ENCODE assay signal across 21 cellular contexts in the genomic region with DNA sequence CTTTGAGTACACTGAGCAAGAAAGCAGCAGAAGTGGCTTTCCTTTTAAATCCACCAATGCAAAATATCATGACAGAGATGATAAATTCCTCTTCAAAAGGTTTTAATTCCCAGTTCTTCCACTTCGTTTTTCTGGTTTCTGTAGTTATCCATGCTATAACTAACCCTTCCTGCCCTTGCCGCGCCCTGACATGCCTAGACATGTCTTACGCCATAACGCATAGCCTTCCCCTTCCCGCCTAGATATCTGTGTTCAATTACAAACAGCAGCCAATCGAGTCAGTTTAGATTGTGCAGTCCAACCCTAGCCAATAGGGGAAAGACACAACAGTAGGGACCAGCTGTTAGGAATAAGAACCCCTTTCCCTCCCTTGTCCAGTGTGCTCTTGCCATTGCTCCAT. TPM values are rescaled to one million over a fixed set of nuclear protein-coding genes. Genes with fewer than 3 reads are reported as not detected.
A peak's percentile ranks its signal among the peaks of the same experiment; 100 is the strongest.
DNase-seq lines count a peak whose midpoint lies in the region; ATAC-seq, FAIRE-seq and TF ChIP-seq lines count a peak whose summit lies in the region.
"Had no signal": no experiment of that assay in that cellular context is flagged by ENCODE, and none has a peak within 500 bp of the region (broad histone marks: within the 10 kb centered on the region; RNA-seq: fewer than 3 reads in every experiment).

No MANE protein-coding gene starts in this region.

- H3K27ac ChIP-seq in HepG2 (ENCODE audit: extremely low read length, insufficient read depth, low read length) (peak overlapping the region; percentile 38), right lobe of liver (no peak overlapping the region), K562 (ENCODE audit: extremely low read depth, low read depth, low read length) (no peak overlapping the region), keratinocyte (ENCODE audit: control insufficient read depth, insufficient read depth, low read length) (no peak overlapping the region)
- H3K27ac ChIP-seq: VCaP had no signal

- no peak for TF ChIP-seq EP300 in HepG2 (IDR thresholded peaks at IDR 0.05; ENCODE audit: low read depth in 2 of 2, low read length in 2 of 2)
- no peak for TF ChIP-seq EP300 in HepG2 (CRISPR knock-in tag; IDR thresholded peaks at IDR 0.05; ENCODE audit: borderline replicate concordance)
- no peak for TF ChIP-seq EP300 in K562 (IDR thresholded peaks at IDR 0.05; ENCODE audit: low read length)

- TF ChIP-seq RAD21 in HepG2 (CRISPR knock-in tag; IDR thresholded peaks at IDR 0.05), result no peak
- TF ChIP-seq RAD21 in K562 (CRISPR knock-in tag; conservative IDR thresholded peaks at IDR 0.05 in 1 of 2, IDR thresholded peaks at IDR 0.05 in 1 of 2), result no peak

- H3K4me3 ChIP-seq in HepG2 (replicated peaks in 1 of 3; ENCODE audit: insufficient read depth in 1 of 3, low read depth in 2 of 3, low read length in 3 of 3), result no peak overlapping the region
- H3K4me3 ChIP-seq in right lobe of liver, result no peak overlapping the region
- H3K4me3 ChIP-seq in K562, result no peak overlapping the region
- H3K4me3 ChIP-seq in keratinocyte (ENCODE audit: control insufficient read depth in 2 of 3, extremely low read depth in 1 of 3, insufficient read depth in 2 of 3, low read depth in 1 of 3, low read length in 3 of 3), result no peak overlapping the region
- no peak overlapping the region for H3K4me3 ChIP-seq in H7 (ENCODE audit: insufficient read depth, low read depth, low read length)
- H3K4me3 ChIP-seq: GM12878 had no signal

- H3K27me3 ChIP-seq in HepG2 (ENCODE audit: control insufficient read depth in 1 of 2, insufficient read depth in 2 of 2, low read length in 2 of 2) (no peaks in the 10 kb centered on the region), right lobe of liver (no peaks in the 10 kb centered on the region), K562 (ENCODE audit: control insufficient read depth in 2 of 2, insufficient read depth in 2 of 2, low read length in 2 of 2) (no peaks in the 10 kb centered on the region), keratinocyte (ENCODE audit: control insufficient read depth, extremely low read depth, insufficient read depth, low read length) (no peaks in the 10 kb centered on the region), H7 (ENCODE audit: control insufficient read depth, insufficient read depth, low read length) (no peaks in the 10 kb centered on the region)

- H4K20me1 ChIP-seq in HepG2 (ENCODE audit: insufficient read depth, low read length) (peaks cover 32% of the 10 kb centered on the region), K562 (replicated peaks; ENCODE audit: control insufficient read depth, insufficient read depth, low read length) (no peaks in the 10 kb centered on the region), keratinocyte (ENCODE audit: control insufficient read depth, extremely low read depth, insufficient read depth, low read length) (peaks cover 7% of the 10 kb centered on the region)

- TF ChIP-seq CTCF in HepG2 (CRISPR knock-in tag; IDR thresholded peaks at IDR 0.05) (no peak), right lobe of liver (IDR thresholded peaks at IDR 0.05) (no peak), K562 (IDR thresholded peaks at IDR 0.05 in 2 of 3, conservative IDR thresholded peaks at IDR 0.05 in 1 of 3; ENCODE audit: insufficient read depth in 2 of 3, low read depth in 1 of 3, low read length in 3 of 3) (no peak), keratinocyte (optimal IDR thresholded peaks at IDR 0.05 in 1 of 3, IDR thresholded peaks at IDR 0.05 in 1 of 3, conservative IDR thresholded peaks at IDR 0.05 in 1 of 3; ENCODE audit: extremely low read depth in 1 of 3, insufficient read depth in 2 of 3, low read length in 3 of 3) (no peak)

- 98% methylated on average over 7 of the region's 7 CpGs for WGBS in HepG2 (ENCODE audit: low lambda C conversion rate)
- WGBS in right lobe of liver (ENCODE audit: insufficient coverage, low coverage, low lambda C conversion rate, missing lambda C conversion rate), result 98% methylated on average over 6 of the region's 7 CpGs
- 90% methylated on average over 7 of the region's 7 CpGs for WGBS in K562 (ENCODE audit: insufficient coverage, low coverage, missing lambda C conversion rate)

- no peak for TF ChIP-seq POLR2A in HepG2 (IDR thresholded peaks at IDR 0.05; ENCODE audit: insufficient read depth in 1 of 2, low read depth in 2 of 2, low read length in 2 of 2)
- TF ChIP-seq POLR2A in right lobe of liver (IDR thresholded peaks at IDR 0.05), result no peak
- TF ChIP-seq POLR2A in K562 (conservative IDR thresholded peaks at IDR 0.05), result no peak

- 0 out of 2 replicates have a peak, but pooled peaks cover 6% of the 10 kb centered on the region for H3K4me1 ChIP-seq in HepG2 (ENCODE audit: insufficient read depth, low read length)
- H3K4me1 ChIP-seq in right lobe of liver, result no peaks in the 10 kb centered on the region
- no peaks in the 10 kb centered on the region for H3K4me1 ChIP-seq in K562 (replicated peaks in 1 of 2; ENCODE audit: control insufficient read depth in 2 of 2, insufficient read depth in 2 of 2, low read length in 2 of 2)
- peaks cover 3% of the 10 kb centered on the region for H3K4me1 ChIP-seq in keratinocyte (ENCODE audit: control insufficient read depth, extremely low read depth, insufficient read depth, low read length)

- H3K9me1 ChIP-seq in K562 (ENCODE audit: control insufficient read depth, insufficient read depth, low read length) (no peaks in the 10 kb centered on the region), keratinocyte (ENCODE audit: control insufficient read depth, extremely low read depth, insufficient read depth, low read length) (no peaks in the 10 kb centered on the region)

- no TSS peak for BruUV-seq in HepG2 (replicated peaks; lab: Mats Ljungman, UMichigan)
- BruUV-seq in K562 (replicated peaks; lab: Mats Ljungman, UMichigan), result no TSS peak

- H3K79me2 ChIP-seq in HepG2 (ENCODE audit: insufficient read depth, low read length) (peaks cover 99% of the 10 kb centered on the region), K562 (ENCODE audit: control insufficient read depth, insufficient read depth, low read length) (peaks cover 100% of the 10 kb centered on the region), keratinocyte (ENCODE audit: control insufficient read depth, insufficient read depth, low read length) (peaks cover 99% of the 10 kb centered on the region)

- POLR2A ChIA-PET in HepG2 (lab: Yijun Ruan, JAX), result no interaction called here
- POLR2A ChIA-PET in K562 (lab: Yijun Ruan, JAX), result interaction anchor here (1.2 kb wide), 1 partner anchor 13 kb away, joined by 3 read pairs; no protein-coding TSS in a partner anchor

- intact Hi-C loops in HepG2 (cut with micrococcal nuclease; ENCODE audit: unreplicated experiment) (no loop called here), right lobe of liver (cut with DNase I) (no loop called here), K562 (cut with micrococcal nuclease) (no loop called here)

- in situ Hi-C loops in HepG2 (cut with HindIII; ENCODE audit: extremely low pct_ligation_motif_present, low pct_unique_long_range_greater_than_20kb), result no loop called here
- in situ Hi-C loops in K562 (cut with MboI), result no loop called here

- no peak overlapping the region for H2AFZ ChIP-seq in HepG2 (ENCODE audit: low read length)
- H2AFZ ChIP-seq in K562 (ENCODE audit: low read depth, low read length), result no peak overlapping the region
- H2AFZ ChIP-seq in keratinocyte (ENCODE audit: control insufficient read depth, low read length), result no peak overlapping the region

- H3K36me3 ChIP-seq in HepG2 (replicated peaks in 1 of 2; ENCODE audit: control insufficient read depth in 1 of 2, insufficient read depth in 2 of 2, low read length in 2 of 2) (peaks cover 9 to 46% of the 10 kb centered on the region in 2 experiments), right lobe of liver (no peaks in the 10 kb centered on the region), K562 (ENCODE audit: control insufficient read depth, insufficient read depth, low read length) (peaks cover 73% of the 10 kb centered on the region), keratinocyte (ENCODE audit: control insufficient read depth in 2 of 2, extremely low read depth in 1 of 2, insufficient read depth in 2 of 2, low read length in 2 of 2) (peaks cover 0 to 12% of the 10 kb centered on the region in 2 experiments), H7 (replicated peaks; ENCODE audit: control insufficient read depth, insufficient read depth, low read length) (no peaks in the 10 kb centered on the region)

- FAIRE-seq in HepG2 (lab: Jason Lieb, UNC) (no peak), K562 (lab: Jason Lieb, UNC) (no peak), keratinocyte (lab: Jason Lieb, UNC) (peak; percentile 5)
- FAIRE-seq: endothelial cell of umbilical vein, GM12878, urothelium cell line had no signal

- ATAC-seq in HepG2 (peak; percentile 15; the same call in 1 of the 3 replicates), right lobe of liver (no peak), K562 (no peak)
- ATAC-seq: GM12878 had no signal

- H3K9me3 ChIP-seq in HepG2 (ENCODE audit: low read length) (no peaks in the 10 kb centered on the region), right lobe of liver (no peaks in the 10 kb centered on the region), K562 (replicated peaks; ENCODE audit: control insufficient read depth, insufficient read depth, low read depth, low read length) (no peaks in the 10 kb centered on the region; the same call in 1 of the 2 replicates), keratinocyte (ENCODE audit: control insufficient read depth, low read depth, low read length) (peaks cover 6% of the 10 kb centered on the region)

- dilution Hi-C loops in keratinocyte (cut with MboI; ENCODE audit: extremely low pct_ligation_motif_present, low sequenced_read_pairs), result no loop called here

- H3K4me2 ChIP-seq in HepG2 (ENCODE audit: low read depth, low read length) (no peak overlapping the region), K562 (ENCODE audit: insufficient read depth, low read length) (no peak overlapping the region), keratinocyte (ENCODE audit: control insufficient read depth, extremely low read depth, insufficient read depth, low read depth, low read length) (no peak overlapping the region)

- DNase-seq in HepG2 (ENCODE audit: low spot score) (no peak), right lobe of liver (no peak), K562 (ENCODE audit: extremely low read depth in 1 of 4, low spot score in 3 of 4) (no peak), keratinocyte (ENCODE audit: low read depth, low spot score) (no peak), NCI-H345 (lab: John Stamatoyannopoulos, UW) (no peak), H7 (no peak)
- no peak for DNase-seq in activated effector memory CD4-positive, alpha-beta T cell treated with Interleukin-2 at 50 U/mL for 16 hours
- DNase-seq: activated CD4-positive, alpha-beta T cell treated with anti-CD3 and anti-CD28 coated beads, Interleukin-2, amount 50 U/mL, for 1 hour; activated gamma-delta T cell treated with Interleukin-2 at 50 U/mL for 16 hours; C1 segment of cervical spinal cord; central memory CD4-positive, alpha-beta T cell; head of caudate nucleus; NCI-H1105 treated with DMSO at 0.1 percent for 48 hours; NCI-H2029 treated with DMSO at 0.1 percent for 48 hours; nucleus accumbens; OCI-M1; substantia nigra had no signal

- CTCF ChIA-PET in HepG2 (lab: Yijun Ruan, JAX; ENCODE audit: low intra/inter-chr PET ratio, low total read pairs) (no interaction called here), K562 (lab: Yijun Ruan, JAX; ENCODE audit: low intra/inter-chr PET ratio) (no interaction called here)

- H3K9ac ChIP-seq in HepG2 (ENCODE audit: insufficient read depth, low read depth, low read length) (no peak overlapping the region), K562 (ENCODE audit: insufficient read depth in 1 of 2, low read depth in 2 of 2, low read length in 2 of 2) (no peak overlapping the region), keratinocyte (ENCODE audit: control insufficient read depth, extremely low read depth, insufficient read depth, low read length) (no peak overlapping the region)

RNA-seq across cellular contexts. Expression of gene PRPF40A, which starts 16.1 kb away (rescaled TPM):
- total RNA-seq in HepG2 (2016; rRNA removed; fragmentation: Illumina TruSeq; extraction: Trizol) (207 and 298 TPM in 2 replicates), right lobe of liver (10 to 100 TPM; 25.1 to 54.3 (median 40.2) TPM), K562 (2014; rRNA removed) (209 and 304 TPM in 2 replicates), K562 (2014; rRNA removed; fragmentation: Illumina TruSeq; extraction: Trizol) (266 and 313 TPM in 2 replicates), K562 (2015; rRNA removed; fragmentation: Illumina TruSeq; extraction: Trizol) (254 and 279 TPM in 2 replicates), K562 (2021) (226 and 243 TPM in 2 replicates)
- 13.8 and 17.8 TPM in 2 replicates for total RNA-seq in HepG2 (2016; cell fraction: cytosol; rRNA removed; fragmentation: Illumina TruSeq; extraction: Trizol; ENCODE audit: low read depth)
- total RNA-seq in HepG2 (2016; cell fraction: insoluble cytoplasmic fraction; rRNA removed; fragmentation: Illumina TruSeq; extraction: Trizol), result 197 and 307 TPM in 2 replicates
- total RNA-seq in HepG2 (2016; cell fraction: membrane; rRNA removed; fragmentation: Illumina TruSeq; extraction: Trizol), result 36.4 and 50.5 TPM in 2 replicates
- 210 and 217 TPM in 2 replicates for total RNA-seq in HepG2 (2016; cell fraction: nucleus; rRNA removed; fragmentation: Illumina TruSeq; extraction: Trizol)
- polyA plus RNA-seq in HepG2 (2011; rRNA removed) (136 and 146 TPM in 2 replicates), K562 (2011; rRNA removed) (253 and 264 TPM in 2 replicates), K562 (2014; fragmentation: Illumina TruSeq; extraction: Trizol) (165 and 245 TPM in 2 replicates), K562 (2014; fragmentation: Nextera tagmentation; extraction: Ambion mirVana) (100 to 1,000 TPM; 168 to 190 TPM), K562 (2014; rRNA removed) (220 and 276 TPM in 2 replicates), keratinocyte (85.9 to 121 TPM (median 104 TPM) in 3 replicates)
- 60.8 and 75.9 TPM in 2 replicates for polyA plus RNA-seq in HepG2 (2011; cell fraction: cytosol; rRNA removed)
- 306 and 320 TPM in 2 replicates for polyA plus RNA-seq in HepG2 (2011; cell fraction: nucleus; rRNA removed)
- polyA plus RNA-seq in HepG2 (2012), result 82.3 and 89.5 TPM in 2 replicates
- polyA plus RNA-seq in HepG2 (2016; cell fraction: cytosol; fragmentation: Illumina TruSeq; extraction: Trizol; ENCODE audit: low read depth), result 7.4 and 10.2 TPM in 2 replicates
- 178 and 180 TPM in 2 replicates for polyA plus RNA-seq in HepG2 (2016; cell fraction: insoluble cytoplasmic fraction; fragmentation: Illumina TruSeq; extraction: Trizol; ENCODE audit: low read depth)
- polyA plus RNA-seq in HepG2 (2016; cell fraction: membrane; fragmentation: Illumina TruSeq; extraction: Trizol; ENCODE audit: low read depth), result 9.4 and 18.3 TPM in 2 replicates
- polyA plus RNA-seq in HepG2 (2016; cell fraction: nucleus; fragmentation: Illumina TruSeq; extraction: Trizol; ENCODE audit: insufficient read depth, low read depth), result 166 and 184 TPM in 2 replicates
- 446 and 636 TPM in 2 replicates for polyA minus RNA-seq in HepG2 (2011; rRNA and poly(A)+ RNA removed; ENCODE audit: low replicate concordance)
- 103 and 105 TPM in 2 replicates for polyA minus RNA-seq in HepG2 (2011; cell fraction: cytosol; rRNA and poly(A)+ RNA removed)
- 421 and 455 TPM in 2 replicates for polyA minus RNA-seq in HepG2 (2011; cell fraction: nucleus; rRNA and poly(A)+ RNA removed)
- 282 and 367 TPM in 2 replicates for total RNA-seq in K562 (2011; cell fraction: chromatin; rRNA removed; ENCODE audit: low replicate concordance)
- total RNA-seq in K562 (2011; cell fraction: nucleolus; rRNA removed), result 174 and 192 TPM in 2 replicates
- 193 and 254 TPM in 2 replicates for total RNA-seq in K562 (2011; cell fraction: nucleoplasm; rRNA removed)
- polyA plus RNA-seq in K562 (2011; cell fraction: cytosol; rRNA removed), result 129 and 140 TPM in 2 replicates
- 330 and 356 TPM in 2 replicates for polyA plus RNA-seq in K562 (2011; cell fraction: nucleus; rRNA removed)
- polyA plus RNA-seq in K562 (2012), result 99.7 and 137 TPM in 2 replicates
- polyA minus RNA-seq in K562 (2011; rRNA and poly(A)+ RNA removed), result 497 and 561 TPM in 2 replicates
- 124 and 173 TPM in 2 replicates for polyA minus RNA-seq in K562 (2011; cell fraction: cytosol; rRNA and poly(A)+ RNA removed)
- 304 and 434 TPM in 2 replicates for polyA minus RNA-seq in K562 (2011; cell fraction: nucleus; rRNA and poly(A)+ RNA removed)
- polyA plus RNA-seq in keratinocyte (2011; ENCODE audit: low read depth), result 196 TPM
- 66.0 and 102 TPM in 2 replicates for polyA plus RNA-seq in keratinocyte (2011; cell fraction: cytosol; rRNA removed)
- 125 and 128 TPM in 2 replicates for polyA plus RNA-seq in keratinocyte (2011; cell fraction: nucleus; rRNA removed)
- 57.4 and 75.8 TPM in 2 replicates for polyA plus RNA-seq in keratinocyte (2012; ENCODE audit: low replicate concordance)
- 287 to 471 TPM (median 376 TPM) in 3 replicates for polyA minus RNA-seq in keratinocyte
- polyA minus RNA-seq in keratinocyte (2011; cell fraction: cytosol; rRNA and poly(A)+ RNA removed), result 90.9 TPM
- polyA minus RNA-seq in keratinocyte (2011; cell fraction: nucleus; rRNA and poly(A)+ RNA removed), result 123 and 182 TPM in 2 replicates
- 157 and 261 TPM in 2 replicates for total RNA-seq in H7 (2014; rRNA removed; shearing (Covaris generic))

RNA-seq across cellular contexts. Expression of gene ARL6IP6, which starts 17.2 kb away (rescaled TPM):
- total RNA-seq in HepG2 (2016; rRNA removed; fragmentation: Illumina TruSeq; extraction: Trizol) (37.0 and 45.0 TPM in 2 replicates), right lobe of liver (1 to 10 TPM; 2.6 to 5.4 (median 3.7) TPM), K562 (2014; rRNA removed) (16.9 and 19.2 TPM in 2 replicates), K562 (2014; rRNA removed; fragmentation: Illumina TruSeq; extraction: Trizol) (42.9 and 44.1 TPM in 2 replicates), K562 (2015; rRNA removed; fragmentation: Illumina TruSeq; extraction: Trizol) (33.1 and 37.2 TPM in 2 replicates), K562 (2021) (31.5 and 33.9 TPM in 2 replicates)
- 10.2 and 14.5 TPM in 2 replicates for total RNA-seq in HepG2 (2016; cell fraction: cytosol; rRNA removed; fragmentation: Illumina TruSeq; extraction: Trizol; ENCODE audit: low read depth)
- total RNA-seq in HepG2 (2016; cell fraction: insoluble cytoplasmic fraction; rRNA removed; fragmentation: Illumina TruSeq; extraction: Trizol), result 39.8 and 51.4 TPM in 2 replicates
- 26.9 and 28.4 TPM in 2 replicates for total RNA-seq in HepG2 (2016; cell fraction: membrane; rRNA removed; fragmentation: Illumina TruSeq; extraction: Trizol)
- 35.9 and 36.0 TPM in 2 replicates for total RNA-seq in HepG2 (2016; cell fraction: nucleus; rRNA removed; fragmentation: Illumina TruSeq; extraction: Trizol)
- polyA plus RNA-seq in HepG2 (2011; rRNA removed) (44.8 and 65.9 TPM in 2 replicates), K562 (2011; rRNA removed) (86.6 and 98.5 TPM in 2 replicates), K562 (2014; fragmentation: Illumina TruSeq; extraction: Trizol) (35.2 and 42.2 TPM in 2 replicates), K562 (2014; fragmentation: Nextera tagmentation; extraction: Ambion mirVana) (10 to 100 TPM; 27.4 to 29.6 TPM), K562 (2014; rRNA removed) (28.8 and 36.2 TPM in 2 replicates), keratinocyte (21.9 to 52.5 TPM (median 41.4 TPM) in 3 replicates)
- 37.3 and 60.4 TPM in 2 replicates for polyA plus RNA-seq in HepG2 (2011; cell fraction: cytosol; rRNA removed)
- 55.7 and 74.9 TPM in 2 replicates for polyA plus RNA-seq in HepG2 (2011; cell fraction: nucleus; rRNA removed)
- polyA plus RNA-seq in HepG2 (2012), result 33.9 and 42.3 TPM in 2 replicates
- polyA plus RNA-seq in HepG2 (2016; cell fraction: cytosol; fragmentation: Illumina TruSeq; extraction: Trizol; ENCODE audit: low read depth), result 12.5 and 14.3 TPM in 2 replicates
- polyA plus RNA-seq in HepG2 (2016; cell fraction: insoluble cytoplasmic fraction; fragmentation: Illumina TruSeq; extraction: Trizol; ENCODE audit: low read depth), result 38.5 and 44.9 TPM in 2 replicates
- 20.8 and 22.0 TPM in 2 replicates for polyA plus RNA-seq in HepG2 (2016; cell fraction: membrane; fragmentation: Illumina TruSeq; extraction: Trizol; ENCODE audit: low read depth)
- 79.3 and 79.5 TPM in 2 replicates for polyA plus RNA-seq in HepG2 (2016; cell fraction: nucleus; fragmentation: Illumina TruSeq; extraction: Trizol; ENCODE audit: insufficient read depth, low read depth)
- polyA minus RNA-seq in HepG2 (2011; rRNA and poly(A)+ RNA removed; ENCODE audit: low replicate concordance), result 6.6 and 17.3 TPM in 2 replicates
- 26.2 and 26.8 TPM in 2 replicates for polyA minus RNA-seq in HepG2 (2011; cell fraction: cytosol; rRNA and poly(A)+ RNA removed)
- polyA minus RNA-seq in HepG2 (2011; cell fraction: nucleus; rRNA and poly(A)+ RNA removed), result 39.1 and 39.4 TPM in 2 replicates
- 37.7 and 85.6 TPM in 2 replicates for total RNA-seq in K562 (2011; cell fraction: chromatin; rRNA removed; ENCODE audit: low replicate concordance)
- 35.0 and 38.3 TPM in 2 replicates for total RNA-seq in K562 (2011; cell fraction: nucleolus; rRNA removed)
- total RNA-seq in K562 (2011; cell fraction: nucleoplasm; rRNA removed), result 49.1 and 73.5 TPM in 2 replicates
- polyA plus RNA-seq in K562 (2011; cell fraction: cytosol; rRNA removed), result 29.3 and 122 TPM in 2 replicates
- 48.8 and 82.9 TPM in 2 replicates for polyA plus RNA-seq in K562 (2011; cell fraction: nucleus; rRNA removed)
- 28.9 and 43.3 TPM in 2 replicates for polyA plus RNA-seq in K562 (2012)
- 52.4 and 62.2 TPM in 2 replicates for polyA minus RNA-seq in K562 (2011; rRNA and poly(A)+ RNA removed)
- polyA minus RNA-seq in K562 (2011; cell fraction: cytosol; rRNA and poly(A)+ RNA removed), result 20.6 and 34.5 TPM in 2 replicates
- 23.0 and 38.1 TPM in 2 replicates for polyA minus RNA-seq in K562 (2011; cell fraction: nucleus; rRNA and poly(A)+ RNA removed)
- polyA plus RNA-seq in keratinocyte (2011; ENCODE audit: low read depth), result 11.1 TPM
- polyA plus RNA-seq in keratinocyte (2011; cell fraction: cytosol; rRNA removed), result 29.6 and 35.9 TPM in 2 replicates
- polyA plus RNA-seq in keratinocyte (2011; cell fraction: nucleus; rRNA removed), result 35.2 and 57.2 TPM in 2 replicates
- 9.5 and 11.9 TPM in 2 replicates for polyA plus RNA-seq in keratinocyte (2012; ENCODE audit: low replicate concordance)
- 7.2 to 22.6 TPM (median 13.1 TPM) in 3 replicates for polyA minus RNA-seq in keratinocyte
- polyA minus RNA-seq in keratinocyte (2011; cell fraction: cytosol; rRNA and poly(A)+ RNA removed), result 8.8 TPM
- 6.5 and 12.3 TPM in 2 replicates for polyA minus RNA-seq in keratinocyte (2011; cell fraction: nucleus; rRNA and poly(A)+ RNA removed)
- total RNA-seq in H7 (2014; rRNA removed; shearing (Covaris generic)), result 52.8 and 54.9 TPM in 2 replicates

Comparison
In these comparisons a context has a peak if more than half of its experiments do, and no peak if none do; other contexts are left out.
1. Of the 241 proteins assayed by ChIP-seq in both HepG2 and K562: peak only in HepG2: CEBPB; only in K562: none; in both: ZBTB33; in neither: 239.